In genomic region chr15:44710236-44711088, GRCh38 we compare ENCODE assay signal across 8 cellular contexts. TPM values are rescaled to one million over a fixed set of nuclear protein-coding genes. Genes with fewer than 3 reads are reported as not detected.
DNase-seq lines count a peak whose midpoint lies in the region; ATAC-seq and TF ChIP-seq lines count a peak whose summit lies in the region.

No MANE protein-coding gene starts in this region.

- H3K4me3 ChIP-seq in NB4 (ENCODE audit: low read depth, low read length): peak overlapping the region; percentile 95
- peak overlapping the region; percentile 76 for H3K4me3 ChIP-seq in right cardiac atrium (ENCODE audit: low read length)
- H3K4me3 ChIP-seq in skin epidermis: peak overlapping the region; percentile 63 to 100 (median 90)

- H3K27ac Mint-ChIP-seq in activated naive CD8-positive, alpha-beta T cell treated with anti-CD3 and anti-CD28 coated beads for 36 hours: peak overlapping the region; percentile 100

- 25% methylated on average over 11 of the region's 11 CpGs for WGBS in right cardiac atrium

- DNase-seq in Right ventricle myocardium superior (peak; percentile 62), Right ventricle myocardium inferior (ENCODE audit: missing footprints) (no peak), NB4 (ENCODE audit: low read depth) (peak; percentile 85), right cardiac atrium (peak in 2 of 3 donors; percentile 39 to 69), middle frontal gyrus (ENCODE audit: extremely low spot score, low spot score) (no peak)
- no peak for DNase-seq in activated naive CD8-positive, alpha-beta T cell treated with anti-CD3 and anti-CD28 coated beads for 36 hours

- intact Hi-C loops in Right ventricle myocardium superior (cut with DNase I): no loop called here
- intact Hi-C loops in Right ventricle myocardium inferior (cut with DNase I): loop anchor here (1.0 kb wide), 2 partner anchors 18 to 47 kb away; partner anchors contain the start of gene SPG11
- intact Hi-C loops in right cardiac atrium (cut with DNase I): no loop called here

- peaks cover 72% of the 10 kb centered on the region for H3K36me3 Mint-ChIP-seq in activated naive CD8-positive, alpha-beta T cell treated with anti-CD3 and anti-CD28 coated beads for 36 hours

- peaks cover 7% of the 10 kb centered on the region for H3K9me3 Mint-ChIP-seq in activated naive CD8-positive, alpha-beta T cell treated with anti-CD3 and anti-CD28 coated beads for 36 hours

- H3K4me1 ChIP-seq in right cardiac atrium (ENCODE audit: control insufficient read depth, insufficient read depth, low read length): no peaks in the 10 kb centered on the region

- H3K4me3 Mint-ChIP-seq in activated naive CD8-positive, alpha-beta T cell treated with anti-CD3 and anti-CD28 coated beads for 36 hours: peak overlapping the region; percentile 98

- H3K27ac ChIP-seq in right cardiac atrium (ENCODE audit: low read length): peak overlapping the region; percentile 92
- peak overlapping the region; percentile 87 to 100 (median 99) for H3K27ac ChIP-seq in skin epidermis

- TF ChIP-seq POLR2A in NB4 (IDR thresholded peaks at IDR 0.05; ENCODE audit: extremely low read depth, insufficient read length): no peak

- peaks cover 45% of the 10 kb centered on the region for H3K4me1 Mint-ChIP-seq in activated naive CD8-positive, alpha-beta T cell treated with anti-CD3 and anti-CD28 coated beads for 36 hours

- H3K27me3 Mint-ChIP-seq in activated naive CD8-positive, alpha-beta T cell treated with anti-CD3 and anti-CD28 coated beads for 36 hours: peaks cover 25% of the 10 kb centered on the region

- H3K27me3 ChIP-seq in right cardiac atrium (ENCODE audit: control insufficient read depth, insufficient read depth): no peaks in the 10 kb centered on the region

- peak; percentile 45 for TF ChIP-seq CTCF in NB4 (IDR thresholded peaks at IDR 0.05; ENCODE audit: low read depth, low read length)

- H3K9me3 ChIP-seq in right cardiac atrium (ENCODE audit: control insufficient read depth, low read length): no peaks in the 10 kb centered on the region

- ATAC-seq in Right ventricle myocardium superior (ENCODE audit: poor library complexity) (no peak), Right ventricle myocardium inferior (no peak), right cardiac atrium (no peak), GM19023 (IDR thresholded peaks at IDR 0.05; ENCODE audit: unreplicated experiment) (no peak)

RNA-seq across cellular contexts. Expression of gene PATL2, which starts 0.7 kb away (rescaled TPM):
- 3.2 TPM for total RNA-seq in Right ventricle myocardium superior
- 3.3 TPM for total RNA-seq in Right ventricle myocardium inferior
- 1 to 10 TPM; 7.0 to 8.6 TPM for total RNA-seq in activated naive CD8-positive, alpha-beta T cell treated with anti-CD3 and anti-CD28 coated beads for 36 hours
- 1 to 10 TPM; 2.4 to 6.6 (median 3.9) TPM for total RNA-seq in right cardiac atrium
- polyA plus RNA-seq in right cardiac atrium: 8.3 TPM

RNA-seq across cellular contexts. Expression of gene B2M, which starts 0.9 kb away (rescaled TPM):
- total RNA-seq in Right ventricle myocardium superior (1,025 TPM), Right ventricle myocardium inferior (1,155 TPM), right cardiac atrium (1,000 to 10,000 TPM; 1,377 to 1,599 (median 1,490) TPM)
- total RNA-seq in activated naive CD8-positive, alpha-beta T cell treated with anti-CD3 and anti-CD28 coated beads for 36 hours: 1,000 to 10,000 TPM; 3,772 to 3,785 TPM
- polyA plus RNA-seq in right cardiac atrium: 2,022 TPM

RNA-seq across cellular contexts. Expression of gene TRIM69, which starts 25.9 kb away (rescaled TPM):
- total RNA-seq in Right ventricle myocardium superior (53.9 TPM), Right ventricle myocardium inferior (51.9 TPM), right cardiac atrium (10 to 100 TPM; 46.1 to 81.4 (median 71.9) TPM)
- total RNA-seq in activated naive CD8-positive, alpha-beta T cell treated with anti-CD3 and anti-CD28 coated beads for 36 hours: 10 to 100 TPM; 70.6 to 71.0 TPM
- 53.5 TPM for polyA plus RNA-seq in right cardiac atrium

RNA-seq across cellular contexts. Expression of gene SPG11, which starts 47.0 kb away (rescaled TPM):
- 43.8 TPM for total RNA-seq in Right ventricle myocardium superior
- 40.5 TPM for total RNA-seq in Right ventricle myocardium inferior
- 10 to 100 TPM; 47.6 to 51.5 TPM for total RNA-seq in activated naive CD8-positive, alpha-beta T cell treated with anti-CD3 and anti-CD28 coated beads for 36 hours
- 10 to 100 TPM; 38.8 to 45.7 (median 42.4) TPM for total RNA-seq in right cardiac atrium
- 15.0 TPM for polyA plus RNA-seq in right cardiac atrium

Comparison
In these comparisons a context has a peak if more than half of its experiments do, and no peak if none do; other contexts are left out.
1. DNase-seq: peak in Right ventricle myocardium superior (single experiment), NB4 (single experiment) and right cardiac atrium (2 of 3); none in Right ventricle myocardium inferior (single experiment), activated naive CD8-positive, alpha-beta T cell treated with anti-CD3 and anti-CD28 coated beads for 36 hours (single experiment) and middle frontal gyrus (single experiment).
2. Peak in every context shown above with its lines, with median percentiles within 50 percentile points of each other: H3K4me3 ChIP-seq.